Comparison of ENCODE assay signal across 29 cellular contexts in genomic region chr1:94982403-94982802, GRCh38. TPM values are rescaled to one million over a fixed set of nuclear protein-coding genes. Genes with fewer than 3 reads are reported as not detected.
DNase-seq lines count a peak whose midpoint lies in the region; ATAC-seq and TF ChIP-seq lines count a peak whose summit lies in the region.
"Had no signal": no experiment of that assay in that cellular context is flagged by ENCODE, and none has a peak within 500 bp of the region (broad histone marks: within the 10 kb centered on the region; RNA-seq: fewer than 3 reads in every experiment).

No MANE protein-coding gene starts in this region.

- H3K4me1 Mint-ChIP-seq in endothelial cell (ENCODE audit: unreplicated experiment) (peaks cover 44% of the 10 kb centered on the region), nephron (peaks cover 67% of the 10 kb centered on the region)

- 76% methylated on average over 2 of the region's 2 CpGs for WGBS in right cardiac atrium

- intact Hi-C loops in right cardiac atrium (cut with DNase I), result no loop called here
- intact Hi-C loops in left cardiac atrium (cut with DNase I), result no loop called here
- intact Hi-C loops in uterus (cut with DNase I; ENCODE audit: low total_unique reads), result no loop called here

- H3K36me3 ChIP-seq in uterus, result no peaks in the 10 kb centered on the region
- H3K36me3 ChIP-seq: left lung had no signal

- H3K9me3 ChIP-seq in right cardiac atrium (ENCODE audit: control insufficient read depth, low read length), result no peaks in the 10 kb centered on the region
- H3K9me3 ChIP-seq in uterus, result no peaks in the 10 kb centered on the region
- H3K9me3 ChIP-seq: left lung, psoas muscle had no signal

- peak overlapping the region; percentile 62 for H3K27ac ChIP-seq in right cardiac atrium (ENCODE audit: low read length)
- peak overlapping the region in 1 of 2 donors; percentile 82 for H3K27ac ChIP-seq in uterus
- H3K27ac ChIP-seq: dorsolateral prefrontal cortex, psoas muscle had no signal

- H3K27ac Mint-ChIP-seq in endothelial cell (ENCODE audit: unreplicated experiment) (peak overlapping the region; percentile 24), nephron (peak overlapping the region in 2 of 3 experiments; percentile 71 to 82)
- H3K27ac Mint-ChIP-seq: activated T-cell treated with anti-CD3 and anti-CD28 coated beads, Interleukin-2, amount 50 U/mL, for 72 hours; B cell; naive thymus-derived CD8-positive, alpha-beta T cell; T-helper 17 cell had no signal

- TF ChIP-seq POLR2A in uterus (IDR thresholded peaks at IDR 0.05), result no peak

- H3K4me3 Mint-ChIP-seq in endothelial cell (ENCODE audit: unreplicated experiment) (no peak overlapping the region), nephron (no peak overlapping the region)
- H3K4me3 Mint-ChIP-seq: activated T-cell treated with anti-CD3 and anti-CD28 coated beads, Interleukin-2, amount 50 U/mL, for 72 hours; B cell; naive thymus-derived CD8-positive, alpha-beta T cell; T-helper 17 cell had no signal

- H3K4me3 ChIP-seq in right cardiac atrium (ENCODE audit: low read length) (no peak overlapping the region), uterus (no peak overlapping the region)
- H3K4me3 ChIP-seq: dorsolateral prefrontal cortex, K562, left lung, psoas muscle had no signal

- H3K9me3 Mint-ChIP-seq in endothelial cell (ENCODE audit: unreplicated experiment), result no peaks in the 10 kb centered on the region
- H3K9me3 Mint-ChIP-seq in nephron, result no peaks in the 10 kb centered on the region
- H3K9me3 Mint-ChIP-seq: activated T-cell treated with anti-CD3 and anti-CD28 coated beads, Interleukin-2, amount 50 U/mL, for 72 hours; HFFc6; naive thymus-derived CD8-positive, alpha-beta T cell had no signal

- H3K4me1 ChIP-seq in right cardiac atrium (ENCODE audit: control insufficient read depth, insufficient read depth, low read length) (peaks cover 6% of the 10 kb centered on the region), uterus (peaks cover 0 to 4% of the 10 kb centered on the region in 2 donors)
- H3K4me1 ChIP-seq: left lung, psoas muscle had no signal

- no peaks in the 10 kb centered on the region for H3K36me3 Mint-ChIP-seq in endothelial cell (ENCODE audit: low read depth, unreplicated experiment)
- no peaks in the 10 kb centered on the region for H3K36me3 Mint-ChIP-seq in nephron (ENCODE audit: low read depth)

- peaks cover 1% of the 10 kb centered on the region for H3K27me3 Mint-ChIP-seq in endothelial cell (ENCODE audit: unreplicated experiment)
- H3K27me3 Mint-ChIP-seq in nephron (ENCODE audit: low read depth), result no peaks in the 10 kb centered on the region
- H3K27me3 Mint-ChIP-seq: B cell; naive thymus-derived CD8-positive, alpha-beta T cell; T-helper 17 cell had no signal

- DNase-seq in right cardiac atrium (no peak), left cardiac atrium (no peak), endothelial cell (ENCODE audit: low spot score) (no peak), SK-N-DZ (ENCODE audit: low spot score) (no peak), uterus (no peak)
- no peak for DNase-seq in activated naive CD4-positive, alpha-beta T cell treated with anti-CD3 and anti-CD28 coated beads, Interleukin-2, amount 50 U/mL, for 16 hours
- DNase-seq in effector CD8-positive, alpha-beta T cell (lab: John Stamatoyannopoulos, UW), result no peak
- DNase-seq: ACHN; activated CD4-positive, alpha-beta T cell treated with anti-CD3 and anti-CD28 coated beads, Interleukin-2, amount 50 U/mL, for 48 hours; activated naive CD4-positive, alpha-beta T cell; activated T-cell treated with anti-CD3 and anti-CD28 coated beads, Interleukin-2, amount 50 U/mL, for 72 hours; cerebellar nuclear complex; dorsolateral prefrontal cortex; EL; HFFc6; left lung; naive thymus-derived CD8-positive, alpha-beta T cell; NCI-H1092; NCI-H1694; NCI-H446; NCI-H774; occipital lobe; psoas muscle; stimulated activated naive CD4-positive, alpha-beta T cell treated with Interleukin-2 at 50 U/mL for 16 hours; T-helper 17 cell had no signal

- TF ChIP-seq CTCF in endothelial cell (IDR thresholded peaks at IDR 0.05; ENCODE audit: unreplicated experiment) (no peak), nephron (IDR thresholded peaks at IDR 0.05; ENCODE audit: unreplicated experiment in 3 of 3) (no peak), uterus (IDR thresholded peaks at IDR 0.05) (no peak)

- no peaks in the 10 kb centered on the region for H3K27me3 ChIP-seq in right cardiac atrium (ENCODE audit: control insufficient read depth, insufficient read depth)
- no peaks in the 10 kb centered on the region for H3K27me3 ChIP-seq in uterus
- H3K27me3 ChIP-seq: dorsolateral prefrontal cortex, left lung had no signal

- ATAC-seq in right cardiac atrium, result no peak
- no peak for ATAC-seq in left cardiac atrium
- ATAC-seq: activated CD4-positive, CD25-positive, alpha-beta regulatory T cell treated with anti-CD3 and anti-CD28 coated beads, Interleukin-2, amount 50 U/mL, for 24 hours; activated T-cell treated with anti-CD3 and anti-CD28 coated beads, Interleukin-2, amount 50 U/mL, for 72 hours; K562; left lung; naive thymus-derived CD8-positive, alpha-beta T cell; T-helper 17 cell had no signal

RNA-seq across cellular contexts. Expression of gene CNN3, which starts 55.5 kb away (rescaled TPM):
- total RNA-seq in right cardiac atrium (100 to 1,000 TPM; 105 to 162 (median 112) TPM), left cardiac atrium (100 to 1,000 TPM in 1 of 2 donors, 10 to 100 TPM in 1; 87.7 to 162 TPM), endothelial cell (ENCODE audit: unreplicated experiment) (596 TPM), uterus (100 to 1,000 TPM; 334 to 604 (median 452) TPM)
- polyA plus RNA-seq in right cardiac atrium, result 61.2 TPM
- polyA plus RNA-seq in SK-N-DZ (2014; cell fraction: cytosol; rRNA removed), result 158 and 161 TPM in 2 replicates
- 83.0 and 108 TPM in 2 replicates for polyA plus RNA-seq in SK-N-DZ (2014; cell fraction: nucleus; rRNA removed)
